8 cellular contexts compared by ENCODE assay signal in genomic region chr4:113837397-113837796, GRCh38.
DNase-seq lines count a peak whose midpoint lies in the region; ATAC-seq and TF ChIP-seq lines count a peak whose summit lies in the region.

No MANE protein-coding gene starts in this region.

- no peak for TF ChIP-seq POLR2A in thyroid gland (IDR thresholded peaks at IDR 0.05)

- no peak for TF ChIP-seq CTCF in thyroid gland (IDR thresholded peaks at IDR 0.05)

- intact Hi-C loops in thyroid gland (cut with DNase I): no loop called here

- no peaks in the 10 kb centered on the region for H3K4me1 ChIP-seq in thyroid gland

- WGBS in thyroid gland, 2 donors: 75 to 80% methylated on average over 1 of the region's 1 CpG

- ATAC-seq in GM19043 (IDR thresholded peaks at IDR 0.05; ENCODE audit: low read depth, unreplicated experiment): peak; percentile 100
- peak; percentile 100 for ATAC-seq in HG03108 (IDR thresholded peaks at IDR 0.05; ENCODE audit: unreplicated experiment)

- no peaks in the 10 kb centered on the region for H3K9me3 ChIP-seq in thyroid gland

- H3K36me3 ChIP-seq in thyroid gland: no peaks in the 10 kb centered on the region

- no peaks in the 10 kb centered on the region for H3K27me3 ChIP-seq in thyroid gland

- no peak overlapping the region for H3K27ac ChIP-seq in thyroid gland

- H3K4me3 ChIP-seq in thyroid gland (replicated peaks in 1 of 3): no peak overlapping the region

- DNase-seq in AG20443 (ENCODE audit: low spot score) (peak; percentile 71), SIG-M5 (lab: John Stamatoyannopoulos, UW) (peak; percentile 89), iris pigment epithelial cell (ENCODE audit: low read depth) (peak; percentile 93), NCI-H187 treated with DMSO at 0.1 percent for 48 hours (lab: John Stamatoyannopoulos, UW) (no peak), thyroid gland (no peak)
- no peak for DNase-seq in central memory CD4-positive, alpha-beta T cell

Comparison
In these comparisons a context has a peak if more than half of its experiments do, and no peak if none do; other contexts are left out.
1. DNase-seq: peak in AG20443 (single experiment), SIG-M5 (single experiment) and iris pigment epithelial cell (single experiment); none in NCI-H187 treated with DMSO at 0.1 percent for 48 hours (single experiment), central memory CD4-positive, alpha-beta T cell (single experiment) and thyroid gland (0 of 2).